In genomic region chr3:71978150-71978721, GRCh38 we compare ENCODE assay signal across 11 cellular contexts.
DNase-seq lines count a peak whose midpoint lies in the region; ATAC-seq, FAIRE-seq and TF ChIP-seq lines count a peak whose summit lies in the region.
"Had no signal": no experiment of that assay in that cellular context is flagged by ENCODE, and none has a peak within 500 bp of the region (broad histone marks: within the 10 kb centered on the region; RNA-seq: fewer than 3 reads in every experiment).

No MANE protein-coding gene starts in this region.

- H3K36me3 Mint-ChIP-seq in activated B cell treated with CpG ODN at 0.5 μM for 24 hours (ENCODE audit: low read depth), result no peaks in the 10 kb centered on the region

- peaks cover 17% of the 10 kb centered on the region for H3K27me3 Mint-ChIP-seq in activated B cell treated with CpG ODN at 0.5 μM for 24 hours

- no peak for FAIRE-seq in urothelium cell line (lab: Jason Lieb, UNC)
- FAIRE-seq in small intestine (lab: Jason Lieb, UNC), result no peak

- intact Hi-C loops in activated B cell treated with CpG ODN at 0.5 μM for 24 hours (cut with micrococcal nuclease) (no loop called here), vagina (cut with DNase I) (no loop called here)

- H3K36me3 ChIP-seq in vagina (no peaks in the 10 kb centered on the region), small intestine (ENCODE audit: control insufficient read depth in 2 of 2, insufficient read depth in 2 of 2, low read length in 2 of 2) (no peaks in the 10 kb centered on the region)

- ATAC-seq in GM18498 (IDR thresholded peaks at IDR 0.05; ENCODE audit: unreplicated experiment) (peak; percentile 85), GM19328 (IDR thresholded peaks at IDR 0.05; ENCODE audit: unreplicated experiment) (peak; percentile 72), HG02981 (IDR thresholded peaks at IDR 0.05; ENCODE audit: unreplicated experiment) (peak; percentile 89), activated B cell treated with CpG ODN at 0.5 μM for 24 hours (ENCODE audit: low read depth) (peak; percentile 40)

- DNase-seq in activated B cell treated with CpG ODN at 0.5 μM for 24 hours (no peak), vagina (ENCODE audit: extremely low spot score in 2 of 2) (no peak), urothelium cell line (ENCODE audit: low spot score) (no peak), small intestine (no peak)
- DNase-seq in activated CD8-positive, alpha-beta memory T cell treated with anti-CD3 and anti-CD28 coated beads, Interleukin-2, amount 50 U/mL, for 48 hours, result no peak
- DNase-seq: hypothalamus, NCI-H1048 had no signal

- H3K27ac ChIP-seq in vagina (no peak overlapping the region), small intestine (ENCODE audit: low read depth in 1 of 2, low read length in 1 of 2) (no peak overlapping the region)
- H3K27ac ChIP-seq: parathyroid adenoma had no signal

- TF ChIP-seq CTCF in activated B cell treated with CpG ODN at 0.5 μM for 24 hours (IDR thresholded peaks at IDR 0.05), result no peak
- no peak for TF ChIP-seq CTCF in vagina (IDR thresholded peaks at IDR 0.05)

- 23 to 46% (median 26%) methylated on average over 7 of the region's 7 CpGs for WGBS in small intestine, 3 donors

- H3K27ac Mint-ChIP-seq in activated B cell treated with CpG ODN at 0.5 μM for 24 hours, result no peak overlapping the region

- H3K27me3 ChIP-seq in vagina (no peaks in the 10 kb centered on the region), small intestine (ENCODE audit: control insufficient read depth in 2 of 2, insufficient read depth in 2 of 2, low read length in 2 of 2) (no peaks in the 10 kb centered on the region)

- peaks cover 25% of the 10 kb centered on the region for H3K4me1 Mint-ChIP-seq in activated B cell treated with CpG ODN at 0.5 μM for 24 hours

- TF ChIP-seq POLR2A in vagina (IDR thresholded peaks at IDR 0.05), result no peak

- H3K4me3 ChIP-seq in vagina (no peak overlapping the region), small intestine (ENCODE audit: low read depth in 1 of 2, low read length in 2 of 2) (no peak overlapping the region)

- H3K4me1 ChIP-seq in vagina, result no peaks in the 10 kb centered on the region
- H3K4me1 ChIP-seq in small intestine (ENCODE audit: control insufficient read depth in 2 of 2, insufficient read depth in 1 of 2, low read depth in 1 of 2, low read length in 1 of 2), result no peaks in the 10 kb centered on the region
- H3K4me1 ChIP-seq: parathyroid adenoma had no signal

- no peak overlapping the region for H3K4me3 Mint-ChIP-seq in activated B cell treated with CpG ODN at 0.5 μM for 24 hours

- CTCF ChIA-PET in activated B cell treated with CpG ODN at 0.5 μM for 24 hours (lab: Charles Lee), result no interaction called here

- no peaks in the 10 kb centered on the region for H3K9me3 Mint-ChIP-seq in activated B cell treated with CpG ODN at 0.5 μM for 24 hours

- no peaks in the 10 kb centered on the region for H3K9me3 ChIP-seq in vagina
- no peaks in the 10 kb centered on the region for H3K9me3 ChIP-seq in small intestine (ENCODE audit: control insufficient read depth, low read depth)

- POLR2A ChIA-PET in activated B cell treated with CpG ODN at 0.5 μM for 24 hours (lab: Charles Lee), result interaction anchor here (0.7 kb wide), 1 partner anchor 101 kb away, joined by 3 read pairs; no protein-coding TSS in a partner anchor
